Comparison of ENCODE assay signal across 8 cellular contexts in the genomic region with DNA sequence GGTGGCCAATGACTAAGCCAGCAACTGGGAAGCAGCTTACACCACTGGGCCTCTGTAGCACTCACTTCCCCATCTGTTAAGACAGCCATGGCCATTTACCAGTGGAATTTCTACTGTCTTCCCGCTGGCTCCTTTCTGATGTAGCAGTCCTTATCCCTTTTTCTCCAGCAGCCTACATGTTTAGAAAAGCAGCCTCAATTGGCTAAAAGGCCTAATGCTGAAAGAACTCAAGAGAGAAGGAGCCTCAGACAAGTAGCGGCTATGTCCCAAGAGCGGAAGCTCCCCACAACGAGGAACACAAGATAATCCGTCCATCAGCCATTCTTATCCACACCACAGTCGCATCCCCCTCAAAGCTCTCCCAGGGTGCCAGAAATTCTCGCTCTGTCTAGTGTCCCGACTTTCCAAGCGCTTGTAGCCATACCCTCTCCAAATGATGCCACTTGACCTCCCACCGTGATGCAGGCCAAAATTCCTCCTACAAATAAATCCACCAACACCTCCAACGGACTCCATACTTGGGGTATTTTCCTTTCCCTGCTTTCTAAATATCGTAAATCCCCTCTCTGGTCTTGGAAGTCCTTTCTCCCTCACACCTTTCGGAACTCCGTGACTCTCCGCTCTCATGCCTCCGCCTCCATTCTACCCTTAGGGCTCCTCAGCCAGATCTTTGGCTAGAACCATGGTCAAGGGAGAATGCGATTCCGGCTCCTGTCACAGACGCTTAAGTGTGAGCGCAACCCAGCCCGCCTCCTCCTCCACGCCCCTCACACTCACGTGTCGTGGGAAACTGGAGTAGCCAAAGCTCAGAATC. TPM values are rescaled to one million over a fixed set of nuclear protein-coding genes. Genes with fewer than 3 reads are reported as not detected.
DNase-seq lines count a peak whose midpoint lies in the region; ATAC-seq, FAIRE-seq and TF ChIP-seq lines count a peak whose summit lies in the region.

No MANE protein-coding gene starts in this region.

- intact Hi-C loops in OCI-LY7 (cut with micrococcal nuclease; ENCODE audit: unreplicated experiment): loop anchor here (2.0 to 5.0 kb wide), 2 partner anchors 36 to 252 kb away; a partner anchor contains a TSS
- intact Hi-C loops in mammary epithelial cell (cut with micrococcal nuclease): loop anchor here (2.0 to 5.0 kb wide), 2 partner anchors 34 to 267 kb away; a partner anchor contains a TSS

- H3K9ac ChIP-seq in mammary epithelial cell (ENCODE audit: insufficient read depth, low read length) (peak overlapping the region; percentile 96), keratinocyte (ENCODE audit: control insufficient read depth, extremely low read depth, insufficient read depth, low read length) (peak overlapping the region; percentile 91)

- H2AFZ ChIP-seq in OCI-LY7 (ENCODE audit: low read length) (peak overlapping the region; percentile 88), mammary epithelial cell (ENCODE audit: low read depth, low read length) (peak overlapping the region; percentile 94), keratinocyte (ENCODE audit: control insufficient read depth, low read length) (peak overlapping the region; percentile 100)

- peak overlapping the region; percentile 100 for H3K4me3 ChIP-seq in CD4-positive, CD25-positive, alpha-beta regulatory T cell (ENCODE audit: low read depth, low read length)
- H3K4me3 ChIP-seq in OCI-LY7 (ENCODE audit: low read depth, low read length, poor library complexity, severe bottlenecking) (peak overlapping the region; percentile 88), mammary epithelial cell (replicated peaks in 1 of 3; ENCODE audit: insufficient read depth in 1 of 3, low read depth in 2 of 3, low read length in 3 of 3) (peak overlapping the region; percentile 72 to 97 (median 96)), keratinocyte (ENCODE audit: control insufficient read depth in 2 of 3, extremely low read depth in 1 of 3, insufficient read depth in 2 of 3, low read depth in 1 of 3, low read length in 3 of 3) (peak overlapping the region; percentile 77 to 99 (median 98))

- peak overlapping the region; percentile 92 to 97 (median 95) for H3K4me3 Mint-ChIP-seq in CD4-positive, CD25-positive, alpha-beta regulatory T cell
- peak overlapping the region; percentile 96 to 100 for H3K4me3 Mint-ChIP-seq in stimulated activated naive B cell treated with anti-CD40 and anti-IgM and Interleukin-4, amounts not matched to agents 10 μg/mL and 1 μg/mL and 100 μg/mL, for 72 hours

- peaks cover 24 to 67% (median 57%) of the 10 kb centered on the region in 4 donors for H3K4me1 Mint-ChIP-seq in CD4-positive, CD25-positive, alpha-beta regulatory T cell
- H3K4me1 Mint-ChIP-seq in stimulated activated naive B cell treated with anti-CD40 and anti-IgM and Interleukin-4, amounts not matched to agents 10 μg/mL and 1 μg/mL and 100 μg/mL, for 72 hours: peaks cover 14 to 31% of the 10 kb centered on the region in 2 donors

- H3K9me1 ChIP-seq in keratinocyte (ENCODE audit: control insufficient read depth, extremely low read depth, insufficient read depth, low read length): no peaks in the 10 kb centered on the region

- no peaks in the 10 kb centered on the region for H3K9me3 ChIP-seq in CD4-positive, CD25-positive, alpha-beta regulatory T cell (ENCODE audit: control insufficient read depth in 2 of 2, low read length in 2 of 2)
- peaks cover 22% of the 10 kb centered on the region for H3K9me3 ChIP-seq in OCI-LY7 (ENCODE audit: low read length)
- H3K9me3 ChIP-seq in mammary epithelial cell (replicated peaks; ENCODE audit: insufficient read depth, low read length): no peaks in the 10 kb centered on the region
- no peaks in the 10 kb centered on the region for H3K9me3 ChIP-seq in keratinocyte (ENCODE audit: control insufficient read depth, low read depth, low read length)

- CTCF ChIA-PET in OCI-LY7 (lab: Charles Lee; ENCODE audit: unreplicated experiment) (interaction anchor here (0.6 kb wide), 1 partner anchor 88 kb away, joined by 3 read pairs; no protein-coding TSS in a partner anchor), mammary epithelial cell (lab: Charles Lee; ENCODE audit: low non-redundant PET) (interaction anchor here (0.6 to 0.7 kb wide), 3 partner anchors 100 to 405 kb away, joined by 3 to 5 read pairs (median 4); no protein-coding TSS in a partner anchor)

- peaks cover 60% of the 10 kb centered on the region for H3K4me1 ChIP-seq in CD4-positive, CD25-positive, alpha-beta regulatory T cell (ENCODE audit: control insufficient read depth, insufficient read depth, low read length, poor library complexity, severe bottlenecking)
- peaks cover 28% of the 10 kb centered on the region for H3K4me1 ChIP-seq in OCI-LY7 (ENCODE audit: insufficient read depth, low read length, poor library complexity, severe bottlenecking)
- peaks cover 8% of the 10 kb centered on the region for H3K4me1 ChIP-seq in mammary epithelial cell (ENCODE audit: insufficient read depth, low read length)
- H3K4me1 ChIP-seq in keratinocyte (ENCODE audit: control insufficient read depth, extremely low read depth, insufficient read depth, low read length): peaks cover 13% of the 10 kb centered on the region

- no peaks in the 10 kb centered on the region for H3K27me3 ChIP-seq in CD4-positive, CD25-positive, alpha-beta regulatory T cell (ENCODE audit: control insufficient read depth, insufficient read depth, low read length)
- H3K27me3 ChIP-seq in mammary epithelial cell (ENCODE audit: insufficient read depth, low read length): no peaks in the 10 kb centered on the region
- H3K27me3 ChIP-seq in keratinocyte (ENCODE audit: control insufficient read depth, extremely low read depth, insufficient read depth, low read length): no peaks in the 10 kb centered on the region

- H3K36me3 Mint-ChIP-seq in CD4-positive, CD25-positive, alpha-beta regulatory T cell: peaks cover 16% of the 10 kb centered on the region
- H3K36me3 Mint-ChIP-seq in stimulated activated naive B cell treated with anti-CD40 and anti-IgM and Interleukin-4, amounts not matched to agents 10 μg/mL and 1 μg/mL and 100 μg/mL, for 72 hours: peaks cover 37 to 38% of the 10 kb centered on the region in 2 donors

- H3K79me2 ChIP-seq in OCI-LY7 (ENCODE audit: insufficient read depth, low read depth, low read length): peaks cover 54% of the 10 kb centered on the region
- H3K79me2 ChIP-seq in mammary epithelial cell (ENCODE audit: insufficient read depth, low read length): peaks cover 53% of the 10 kb centered on the region
- H3K79me2 ChIP-seq in keratinocyte (ENCODE audit: control insufficient read depth, insufficient read depth, low read length): peaks cover 39% of the 10 kb centered on the region

- H3K36me3 ChIP-seq in CD4-positive, CD25-positive, alpha-beta regulatory T cell (ENCODE audit: control insufficient read depth, insufficient read depth, low read length): peaks cover 24% of the 10 kb centered on the region
- H3K36me3 ChIP-seq in OCI-LY7 (ENCODE audit: insufficient read depth, low read length) (peaks cover 61% of the 10 kb centered on the region), mammary epithelial cell (ENCODE audit: insufficient read depth, low read length) (peaks cover 15% of the 10 kb centered on the region), keratinocyte (ENCODE audit: control insufficient read depth in 2 of 2, extremely low read depth in 1 of 2, insufficient read depth in 2 of 2, low read length in 2 of 2) (peaks cover 12 to 15% of the 10 kb centered on the region in 2 experiments)

- POLR2A ChIA-PET in OCI-LY7 (lab: Charles Lee): interaction anchor here (0.5 to 1.6 kb wide), 11 partner anchors 9 to 1538 kb away, joined by 3 to 8 read pairs (median 3); no protein-coding TSS in a partner anchor

- peaks cover 0 to 8% (median 0%) of the 10 kb centered on the region in 7 donors for H3K9me3 Mint-ChIP-seq in CD4-positive, CD25-positive, alpha-beta regulatory T cell
- peaks cover 3 to 4% of the 10 kb centered on the region in 2 donors for H3K9me3 Mint-ChIP-seq in stimulated activated naive B cell treated with anti-CD40 and anti-IgM and Interleukin-4, amounts not matched to agents 10 μg/mL and 1 μg/mL and 100 μg/mL, for 72 hours

- DNase-seq in CD4-positive, CD25-positive, alpha-beta regulatory T cell: peak in 2 of 3 donors; percentile 13 to 49
- DNase-seq in OCI-LY7 (ENCODE audit: low spot score): peak; percentile 48
- peak; percentile 35 for DNase-seq in mammary epithelial cell
- no peak for DNase-seq in keratinocyte (ENCODE audit: low read depth, low spot score)
- peak; percentile 7 for DNase-seq in stimulated activated naive B cell treated with anti-CD40 and anti-IgM and Interleukin-4, amounts not matched to agents 10 μg/mL and 1 μg/mL and 100 μg/mL, for 72 hours
- no peak for DNase-seq in NCI-H1930 (lab: John Stamatoyannopoulos, UW)

- no peaks in the 10 kb centered on the region for H3K27me3 Mint-ChIP-seq in CD4-positive, CD25-positive, alpha-beta regulatory T cell
- no peaks in the 10 kb centered on the region for H3K27me3 Mint-ChIP-seq in stimulated activated naive B cell treated with anti-CD40 and anti-IgM and Interleukin-4, amounts not matched to agents 10 μg/mL and 1 μg/mL and 100 μg/mL, for 72 hours

- H4K20me1 ChIP-seq in OCI-LY7 (ENCODE audit: insufficient read depth, low read length): peaks cover 30% of the 10 kb centered on the region
- no peaks in the 10 kb centered on the region for H4K20me1 ChIP-seq in mammary epithelial cell (ENCODE audit: insufficient read depth, low read length)
- no peaks in the 10 kb centered on the region for H4K20me1 ChIP-seq in keratinocyte (ENCODE audit: control insufficient read depth, extremely low read depth, insufficient read depth, low read length)

- WGBS in mammary epithelial cell (ENCODE audit: low coverage, missing lambda C conversion rate): 2% methylated on average over 21 of the region's 24 CpGs

- dilution Hi-C loops in mammary epithelial cell (cut with HindIII; ENCODE audit: low sequenced_read_pairs): no loop called here
- dilution Hi-C loops in keratinocyte (cut with MboI; ENCODE audit: extremely low pct_ligation_motif_present, low sequenced_read_pairs): no loop called here

- H3K4me2 ChIP-seq in OCI-LY7 (ENCODE audit: low read length) (peak overlapping the region; percentile 98), mammary epithelial cell (ENCODE audit: insufficient read depth, low read depth, low read length) (peak overlapping the region; percentile 88), keratinocyte (ENCODE audit: control insufficient read depth, extremely low read depth, insufficient read depth, low read depth, low read length) (peak overlapping the region; percentile 94)

- TSS peak; percentile 53 for BruUV-seq in OCI-LY7 (replicated peaks; lab: Mats Ljungman, UMichigan)
- BruUV-seq in mammary epithelial cell (replicated peaks; lab: Mats Ljungman, UMichigan): TSS peak; percentile 49

- peak overlapping the region; percentile 93 to 98 (median 94) for H3K27ac Mint-ChIP-seq in CD4-positive, CD25-positive, alpha-beta regulatory T cell
- H3K27ac Mint-ChIP-seq in stimulated activated naive B cell treated with anti-CD40 and anti-IgM and Interleukin-4, amounts not matched to agents 10 μg/mL and 1 μg/mL and 100 μg/mL, for 72 hours: peak overlapping the region; percentile 95

- in situ Hi-C loops in mammary epithelial cell (cut with MboI; ENCODE audit: low sequenced_read_pairs in 2 of 2): no loop called here

- H3K27ac ChIP-seq in CD4-positive, CD25-positive, alpha-beta regulatory T cell (ENCODE audit: insufficient read depth, low read length, poor library complexity, severe bottlenecking): peak overlapping the region; percentile 98
- H3K27ac ChIP-seq in OCI-LY7 (ENCODE audit: low read depth, low read length, poor library complexity, severe bottlenecking) (peak overlapping the region; percentile 83), mammary epithelial cell (ENCODE audit: insufficient read depth, low read depth, low read length) (peak overlapping the region; percentile 92), keratinocyte (ENCODE audit: control insufficient read depth, insufficient read depth, low read length) (peak overlapping the region; percentile 97)

- no peaks in the 10 kb centered on the region for H3K9me2 ChIP-seq in OCI-LY7 (ENCODE audit: insufficient read depth, low read length)

- TF ChIP-seq CTCF in OCI-LY7 (conservative IDR thresholded peaks at IDR 0.05; ENCODE audit: low read length) (no peak), mammary epithelial cell (conservative IDR thresholded peaks at IDR 0.05 in 1 of 2, IDR thresholded peaks at IDR 0.05 in 1 of 2; ENCODE audit: extremely low read depth in 1 of 2, insufficient read depth in 1 of 2, low read depth in 1 of 2, low read length in 2 of 2) (no peak), keratinocyte (optimal IDR thresholded peaks at IDR 0.05 in 1 of 3, IDR thresholded peaks at IDR 0.05 in 1 of 3, conservative IDR thresholded peaks at IDR 0.05 in 1 of 3; ENCODE audit: extremely low read depth in 1 of 3, insufficient read depth in 2 of 3, low read length in 3 of 3) (no peak)

- ATAC-seq in CD4-positive, CD25-positive, alpha-beta regulatory T cell (ENCODE audit: low read depth in 2 of 2): peak; percentile 11 to 16
- ATAC-seq in GM18907 (IDR thresholded peaks at IDR 0.05; ENCODE audit: unreplicated experiment) (peak; percentile 35), HG03103 (IDR thresholded peaks at IDR 0.05; ENCODE audit: low read depth, unreplicated experiment) (peak; percentile 27)
- peak; percentile 35 to 42 for ATAC-seq in stimulated activated naive B cell treated with anti-CD40 and anti-IgM and Interleukin-4, amounts not matched to agents 10 μg/mL and 1 μg/mL and 100 μg/mL, for 72 hours (replicated peaks)

- FAIRE-seq in keratinocyte (lab: Jason Lieb, UNC): no peak

RNA-seq across cellular contexts. Expression of a gene that starts 0.5 kb away (rescaled TPM):
- 132 TPM for total RNA-seq in CD4-positive, CD25-positive, alpha-beta regulatory T cell
- 100 to 1,000 TPM; 227 to 272 (median 261) TPM for polyA plus RNA-seq in CD4-positive, CD25-positive, alpha-beta regulatory T cell
- 108 and 142 TPM in 2 replicates for total RNA-seq in OCI-LY7 (2014; rRNA removed; shearing (Covaris generic))
- total RNA-seq in OCI-LY7 (2022) (131 and 144 TPM in 2 replicates), mammary epithelial cell (100 to 1,000 TPM; 117 to 165 TPM)
- polyA plus RNA-seq in mammary epithelial cell (108 TPM), keratinocyte (107 to 158 TPM (median 127 TPM) in 3 replicates)
- polyA minus RNA-seq in mammary epithelial cell (319 TPM), keratinocyte (175 to 246 TPM (median 180 TPM) in 3 replicates)
- 54.4 TPM for polyA plus RNA-seq in keratinocyte (2011; ENCODE audit: low read depth)
- 69.1 and 88.0 TPM in 2 replicates for polyA plus RNA-seq in keratinocyte (2011; cell fraction: cytosol; rRNA removed)
- polyA plus RNA-seq in keratinocyte (2011; cell fraction: nucleus; rRNA removed): 194 TPM in 2 replicates
- polyA plus RNA-seq in keratinocyte (2012; ENCODE audit: low replicate concordance): 89.3 and 93.7 TPM in 2 replicates
- polyA minus RNA-seq in keratinocyte (2011; cell fraction: cytosol; rRNA and poly(A)+ RNA removed): 146 TPM
- 138 and 158 TPM in 2 replicates for polyA minus RNA-seq in keratinocyte (2011; cell fraction: nucleus; rRNA and poly(A)+ RNA removed)

RNA-seq across cellular contexts. Expression of a gene that starts 34.6 kb away (rescaled TPM):
- 46.6 TPM for total RNA-seq in CD4-positive, CD25-positive, alpha-beta regulatory T cell
- 10 to 100 TPM; 15.5 to 17.2 (median 16.4) TPM for polyA plus RNA-seq in CD4-positive, CD25-positive, alpha-beta regulatory T cell
- 52.2 and 52.4 TPM in 2 replicates for total RNA-seq in OCI-LY7 (2014; rRNA removed; shearing (Covaris generic))
- total RNA-seq in OCI-LY7 (2022) (33.6 and 42.2 TPM in 2 replicates), mammary epithelial cell (10 to 100 TPM; 13.0 to 16.0 TPM)
- polyA plus RNA-seq in mammary epithelial cell (12.1 TPM), keratinocyte (10.4 to 12.4 TPM (median 11.0 TPM) in 3 replicates)
- polyA minus RNA-seq in mammary epithelial cell (10.3 TPM), keratinocyte (8.3 to 19.7 TPM (median 13.7 TPM) in 3 replicates)
- 8.4 TPM for polyA plus RNA-seq in keratinocyte (2011; ENCODE audit: low read depth)
- polyA plus RNA-seq in keratinocyte (2011; cell fraction: cytosol; rRNA removed): 7.7 and 7.8 TPM in 2 replicates
- 25.6 and 30.7 TPM in 2 replicates for polyA plus RNA-seq in keratinocyte (2011; cell fraction: nucleus; rRNA removed)
- polyA plus RNA-seq in keratinocyte (2012; ENCODE audit: low replicate concordance): 5.5 and 7.5 TPM in 2 replicates
- 8.8 TPM for polyA minus RNA-seq in keratinocyte (2011; cell fraction: cytosol; rRNA and poly(A)+ RNA removed)
- polyA minus RNA-seq in keratinocyte (2011; cell fraction: nucleus; rRNA and poly(A)+ RNA removed): 5.7 and 7.8 TPM in 2 replicates

RNA-seq across cellular contexts. Expression of a gene that starts 40.4 kb away (rescaled TPM):
- total RNA-seq in CD4-positive, CD25-positive, alpha-beta regulatory T cell: 4.8 TPM
- polyA plus RNA-seq in CD4-positive, CD25-positive, alpha-beta regulatory T cell: 10 to 100 TPM; 15.8 to 22.2 (median 16.6) TPM
- 4.6 and 4.9 TPM in 2 replicates for total RNA-seq in OCI-LY7 (2014; rRNA removed; shearing (Covaris generic))
- 8.2 and 12.5 TPM in 2 replicates for total RNA-seq in OCI-LY7 (2022)
- total RNA-seq in mammary epithelial cell: under 1 TPM in 1 of 2 donors, not detected in 1; 0.35 TPM
- 0.40 TPM for polyA plus RNA-seq in mammary epithelial cell
- polyA minus RNA-seq in mammary epithelial cell: not detected
- polyA plus RNA-seq in keratinocyte: 0.39 to 0.54 TPM (median 0.40 TPM) in 3 replicates
- not detected for polyA plus RNA-seq in keratinocyte (2011; ENCODE audit: low read depth)
- polyA plus RNA-seq in keratinocyte (2011; cell fraction: cytosol; rRNA removed): 0.27 and 0.44 TPM in 2 replicates
- 0.13 and 0.29 TPM in 2 replicates for polyA plus RNA-seq in keratinocyte (2011; cell fraction: nucleus; rRNA removed)
- 0.40 TPM in 1 of 2 replicates, not detected in the other for polyA plus RNA-seq in keratinocyte (2012; ENCODE audit: low replicate concordance)
- 0.35 TPM in 1 of 3 replicates, not detected in the others for polyA minus RNA-seq in keratinocyte
- not detected for polyA minus RNA-seq in keratinocyte (2011; cell fraction: cytosol; rRNA and poly(A)+ RNA removed)
- 1.2 TPM in 1 of 2 replicates, not detected in the other for polyA minus RNA-seq in keratinocyte (2011; cell fraction: nucleus; rRNA and poly(A)+ RNA removed)

Comparison
In these comparisons a context has a peak if more than half of its experiments do, and no peak if none do; other contexts are left out.
1. DNase-seq: peak in CD4-positive, CD25-positive, alpha-beta regulatory T cell (2 of 3), OCI-LY7 (single experiment), mammary epithelial cell (single experiment) and stimulated activated naive B cell treated with anti-CD40 and anti-IgM and Interleukin-4, amounts not matched to agents 10 μg/mL and 1 μg/mL and 100 μg/mL, for 72 hours (single experiment); none in keratinocyte (single experiment) and NCI-H1930 (0 of 2).
2. Peak in every context shown above with its lines, with median percentiles within 50 percentile points of each other: ATAC-seq, H3K27ac ChIP-seq, H3K4me3 ChIP-seq, H2AFZ ChIP-seq and H3K4me2 ChIP-seq.